8 cellular contexts compared by ENCODE assay signal in genomic region chr10:130135676-130136213, GRCh38. TPM values are rescaled to one million over a fixed set of nuclear protein-coding genes. Genes with fewer than 3 reads are reported as not detected.
A peak's percentile ranks its signal among the peaks of the same experiment; 100 is the strongest.
DNase-seq lines count a peak whose midpoint lies in the region; ATAC-seq and TF ChIP-seq lines count a peak whose summit lies in the region.

No MANE protein-coding gene starts in this region.

- DNase-seq in NOMO-1 treated with dmso at 0.1 percent for 144 hours (lab: John Stamatoyannopoulos, UW; ENCODE audit: unreplicated experiment): no peak
- no peak for DNase-seq in NCI-H1930 (lab: John Stamatoyannopoulos, UW)
- DNase-seq in MV-4-11 (lab: John Stamatoyannopoulos, UW): no peak

- H2AFZ ChIP-seq in KMS-11 (ENCODE audit: low read depth): peak overlapping the region; percentile 74
- peak overlapping the region; percentile 96 for H2AFZ ChIP-seq in neural cell (ENCODE audit: low read depth, low read length)

- TF ChIP-seq RAD21 in neural cell (conservative IDR thresholded peaks at IDR 0.05): no peak

- H4K20me1 ChIP-seq in KMS-11 (ENCODE audit: insufficient read depth): peaks cover 12% of the 10 kb centered on the region; the same call in 1 of the 2 replicates
- H4K20me1 ChIP-seq in neural cell (ENCODE audit: insufficient read depth): no peaks in the 10 kb centered on the region

- H3K9me2 ChIP-seq in neural cell (ENCODE audit: insufficient read depth, low read length): no peaks in the 10 kb centered on the region

- peak overlapping the region; percentile 78; the same call in 1 of the 2 replicates for H3K9ac ChIP-seq in KMS-11
- H3K9ac ChIP-seq in neural cell (ENCODE audit: low read length): peak overlapping the region; percentile 79

- H3K79me2 ChIP-seq in KMS-11 (ENCODE audit: insufficient read depth, low read depth) (peaks cover 45% of the 10 kb centered on the region), neural cell (replicated peaks; ENCODE audit: insufficient read depth, low read length) (peaks cover 37% of the 10 kb centered on the region)

- peak; percentile 21 for ATAC-seq in GM21390 (IDR thresholded peaks at IDR 0.05; ENCODE audit: unreplicated experiment)
- ATAC-seq in GM18498 (IDR thresholded peaks at IDR 0.05; ENCODE audit: unreplicated experiment): no peak

- H3K27ac ChIP-seq in KMS-11 (peak overlapping the region; percentile 42; the same call in 1 of the 2 replicates), ectodermal cell (ENCODE audit: insufficient read depth, low read depth, low read length, poor library complexity, severe bottlenecking) (no peak overlapping the region), neural cell (ENCODE audit: low read length) (peak overlapping the region; percentile 67)

- no peaks in the 10 kb centered on the region for H3F3A ChIP-seq in neural cell (ENCODE audit: insufficient read depth, low read length, poor library complexity, severe bottlenecking)

- H3K36me3 ChIP-seq in KMS-11 (ENCODE audit: insufficient read depth) (no peaks in the 10 kb centered on the region), ectodermal cell (ENCODE audit: control insufficient read depth, insufficient read depth, low read length) (no peaks in the 10 kb centered on the region), neural cell (ENCODE audit: insufficient read depth, low read length) (no peaks in the 10 kb centered on the region)

- TF ChIP-seq CTCF in KMS-11 (conservative IDR thresholded peaks at IDR 0.05; ENCODE audit: low read depth, low read length): no peak
- TF ChIP-seq CTCF in neural cell (IDR thresholded peaks at IDR 0.05; ENCODE audit: poor library complexity, severe bottlenecking): peak; percentile 13

- TF ChIP-seq EP300 in neural cell (conservative IDR thresholded peaks at IDR 0.05; ENCODE audit: poor library complexity, severe bottlenecking): no peak

- H3K4me2 ChIP-seq in KMS-11: peak overlapping the region; percentile 63
- no peak overlapping the region for H3K4me2 ChIP-seq in neural cell (ENCODE audit: low read length)

- WGBS in ectodermal cell, 2 experiments: 36 to 40% methylated on average over 15 of the region's 15 CpGs

- H3K27me3 ChIP-seq in KMS-11 (ENCODE audit: insufficient read depth, low read depth) (no peaks in the 10 kb centered on the region), ectodermal cell (ENCODE audit: control insufficient read depth, insufficient read depth, low read length, poor library complexity, severe bottlenecking) (no peaks in the 10 kb centered on the region), neural cell (ENCODE audit: insufficient read depth, low read depth, low read length) (no peaks in the 10 kb centered on the region)

- H3K4me1 ChIP-seq in KMS-11 (ENCODE audit: low read depth, poor library complexity, severe bottlenecking): peaks cover 36% of the 10 kb centered on the region
- H3K4me1 ChIP-seq in ectodermal cell (ENCODE audit: control insufficient read depth, insufficient read depth, low read length): no peaks in the 10 kb centered on the region

- H3K9me3 ChIP-seq in ectodermal cell (ENCODE audit: control insufficient read depth, low read length): no peaks in the 10 kb centered on the region
- H3K9me3 ChIP-seq in neural cell (ENCODE audit: low read length): no peaks in the 10 kb centered on the region

- H3K4me3 ChIP-seq in KMS-11 (IDR thresholded peaks at IDR 0.05; ENCODE audit: insufficient read depth, low read depth, low read length) (no peak overlapping the region), ectodermal cell (ENCODE audit: insufficient read depth, low read depth, low read length) (peak overlapping the region; percentile 74), neural cell (ENCODE audit: low read length) (peak overlapping the region; percentile 91)

TF ChIP-seq in neural cell, 6 proteins besides CTCF, POLR2A, EP300 and RAD21:
- TF ChIP-seq POLR2AphosphoS5 (IDR thresholded peaks at IDR 0.05) (no peak), MXI1 (conservative IDR thresholded peaks at IDR 0.05; ENCODE audit: poor library complexity, severe bottlenecking) (no peak), TAF1 (IDR thresholded peaks at IDR 0.05; ENCODE audit: low read depth) (no peak), REST (IDR thresholded peaks at IDR 0.05; ENCODE audit: borderline replicate concordance) (no peak), EZH2 (IDR thresholded peaks at IDR 0.05; ENCODE audit: borderline replicate concordance, insufficient read depth, low read length, poor library complexity, severe bottlenecking) (no peak), SMC3 (conservative IDR thresholded peaks at IDR 0.05; ENCODE audit: poor library complexity) (no peak)

RNA-seq across cellular contexts. Expression of gene GLRX3, which starts 0.4 kb away (rescaled TPM):
- polyA plus RNA-seq in ectodermal cell (2013, experiment 1 of 4): 158 TPM
- 131 TPM for polyA plus RNA-seq in ectodermal cell (2013, experiment 2 of 4)
- polyA plus RNA-seq in ectodermal cell (2013, experiment 3 of 4): 106 TPM
- 117 TPM for polyA plus RNA-seq in ectodermal cell (2013, experiment 4 of 4)
- polyA plus RNA-seq in neural cell: 118 and 170 TPM in 2 replicates
- 52.8 and 60.3 TPM in 2 replicates for polyA minus RNA-seq in neural cell

RNA-seq across cellular contexts. Expression of gene C10orf143, which starts 25.1 kb away (rescaled TPM):
- 4.8 TPM for polyA plus RNA-seq in ectodermal cell (2013, experiment 1 of 4)
- polyA plus RNA-seq in ectodermal cell (2013, experiment 2 of 4): 5.5 TPM
- polyA plus RNA-seq in ectodermal cell (2013, experiment 3 of 4): 2.5 TPM
- 4.3 TPM for polyA plus RNA-seq in ectodermal cell (2013, experiment 4 of 4)
- polyA plus RNA-seq in neural cell: 0.44 and 1.4 TPM in 2 replicates
- polyA minus RNA-seq in neural cell: 1.2 TPM in 1 of 2 replicates, not detected in the other
